Comparison of ENCODE assay signal across 8 cellular contexts in the genomic region with DNA sequence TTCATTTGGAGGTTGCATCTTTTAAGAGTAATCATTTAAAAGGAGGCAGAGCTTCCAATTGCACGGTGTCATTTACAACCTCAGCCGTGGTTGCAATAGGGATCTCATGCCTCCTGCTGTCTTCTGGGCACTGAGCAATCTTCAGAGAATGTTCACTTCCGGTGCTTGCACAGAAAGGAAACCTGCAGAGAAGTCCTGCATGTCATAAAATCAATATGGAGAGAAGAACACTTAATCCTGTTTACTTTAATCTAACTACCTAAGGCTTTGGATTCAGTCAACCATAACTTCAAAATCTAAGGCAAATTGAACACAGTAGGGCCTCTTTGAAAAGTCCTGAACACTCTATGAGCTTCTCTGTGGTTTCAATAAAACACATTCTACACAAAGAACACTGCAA. TPM values are rescaled to one million over a fixed set of nuclear protein-coding genes. Genes with fewer than 3 reads are reported as not detected.
DNase-seq lines count a peak whose midpoint lies in the region; ATAC-seq, FAIRE-seq and TF ChIP-seq lines count a peak whose summit lies in the region.

No MANE protein-coding gene starts in this region.

- H3K27ac ChIP-seq in DND-41 (ENCODE audit: low read length) (peak overlapping the region; percentile 55), vagina (no peak overlapping the region)

- H3K9me3 ChIP-seq in DND-41 (ENCODE audit: insufficient read depth, low read length, severe bottlenecking) (no peaks in the 10 kb centered on the region), vagina (no peaks in the 10 kb centered on the region)

- FAIRE-seq in RCC 7860 (lab: Jason Lieb, UNC), result peak; percentile 85

- H3K4me3 ChIP-seq in DND-41 (ENCODE audit: low read depth in 1 of 2, low read length in 2 of 2), result 0 out of 4 replicates have a peak overlapping the region, but pooled peaks of 1 of the 2 experiments have one; percentile 11
- H3K4me3 ChIP-seq in vagina, result no peak overlapping the region

- DNase-seq in DND-41, result peak; percentile 73
- DNase-seq in HK-2 (ENCODE audit: unreplicated experiment), result peak; percentile 29
- DNase-seq in RCC 7860 (ENCODE audit: low spot score), result peak; percentile 77
- peak; percentile 21 for DNase-seq in iPS-NIHi11 (ENCODE audit: low spot score)
- no peak for DNase-seq in stimulated activated CD4-positive, alpha-beta T cell treated with anti-CD3 and anti-CD28 coated beads, Interleukin-12 subunit alpha, Interleukin-12 subunit beta, amount 100 ng/mL, for 4 hours
- DNase-seq in vagina (ENCODE audit: extremely low spot score in 2 of 2), result no peak
- no peak for DNase-seq in CD1c-positive myeloid dendritic cell (ENCODE audit: extremely low spot score)
- no peak for DNase-seq in NCI-H526 (lab: John Stamatoyannopoulos, UW)

- H3K36me3 ChIP-seq in DND-41 (ENCODE audit: insufficient read depth, low read length) (no peaks in the 10 kb centered on the region), vagina (no peaks in the 10 kb centered on the region)

- H3K27me3 ChIP-seq in DND-41 (ENCODE audit: insufficient read depth, low read length, poor library complexity) (no peaks in the 10 kb centered on the region), vagina (no peaks in the 10 kb centered on the region)

- TF ChIP-seq CTCF in DND-41 (IDR thresholded peaks at IDR 0.05; ENCODE audit: borderline replicate concordance, extremely low read depth, low read length, poor library complexity, severe bottlenecking), result peak; percentile 74
- TF ChIP-seq CTCF in vagina (IDR thresholded peaks at IDR 0.05), result no peak

- peak overlapping the region; percentile 43 for H3K4me2 ChIP-seq in DND-41 (ENCODE audit: insufficient read depth, low read length)

- H3K4me1 ChIP-seq in DND-41 (ENCODE audit: insufficient read depth, low read length) (peaks cover 20% of the 10 kb centered on the region), vagina (peaks cover 5% of the 10 kb centered on the region)

- intact Hi-C loops in vagina (cut with DNase I), result no loop called here

- H3K79me2 ChIP-seq in DND-41 (ENCODE audit: insufficient read depth, low read length), result no peaks in the 10 kb centered on the region

- TF ChIP-seq POLR2A in vagina (IDR thresholded peaks at IDR 0.05), result no peak

- H3K9ac ChIP-seq in DND-41 (ENCODE audit: low read depth, low read length), result peak overlapping the region; percentile 17; the same call in 1 of the 2 replicates

- no peaks in the 10 kb centered on the region for H4K20me1 ChIP-seq in DND-41 (ENCODE audit: insufficient read depth, low read length)

- peak overlapping the region; percentile 74 for H2AFZ ChIP-seq in DND-41 (ENCODE audit: low read depth, low read length)

- peak; percentile 99 for ATAC-seq in DND-41 (ENCODE audit: insufficient read depth, low read depth)

RNA-seq across cellular contexts. Expression of a gene that starts 11.3 kb away (rescaled TPM):
- 2.2 TPM for total RNA-seq in vagina

Comparison
In these comparisons a context has a peak if more than half of its experiments do, and no peak if none do; other contexts are left out.
1. DNase-seq: peak in DND-41 (single experiment), HK-2 (single experiment), RCC 7860 (single experiment) and iPS-NIHi11 (single experiment); none in stimulated activated CD4-positive, alpha-beta T cell treated with anti-CD3 and anti-CD28 coated beads, Interleukin-12 subunit alpha, Interleukin-12 subunit beta, amount 100 ng/mL, for 4 hours (single experiment), vagina (0 of 2), CD1c-positive myeloid dendritic cell (single experiment) and NCI-H526 (0 of 2).